ENCODE assay signal across 13 cellular contexts in genomic region chr2:71889991-71890684, GRCh38.
DNase-seq lines count a peak whose midpoint lies in the region; ATAC-seq, FAIRE-seq and TF ChIP-seq lines count a peak whose summit lies in the region.
"Had no signal": no experiment of that assay in that cellular context is flagged by ENCODE, and none has a peak within 500 bp of the region (broad histone marks: within the 10 kb centered on the region; RNA-seq: fewer than 3 reads in every experiment).

No MANE protein-coding gene starts in this region.

- H3K36me3 ChIP-seq in HepG2 (replicated peaks in 1 of 2; ENCODE audit: control insufficient read depth in 1 of 2, insufficient read depth in 2 of 2, low read length in 2 of 2) (no peaks in the 10 kb centered on the region), right lobe of liver (no peaks in the 10 kb centered on the region), brain microvascular endothelial cell (replicated peaks) (no peaks in the 10 kb centered on the region), aorta (ENCODE audit: control insufficient read depth in 1 of 2, insufficient read depth in 2 of 2, low read length in 1 of 2) (no peaks in the 10 kb centered on the region)
- H3K36me3 ChIP-seq: pancreas had no signal

- H3K4me1 ChIP-seq in HepG2 (ENCODE audit: insufficient read depth, low read length), result no peaks in the 10 kb centered on the region
- H3K4me1 ChIP-seq in right lobe of liver, result no peaks in the 10 kb centered on the region
- no peaks in the 10 kb centered on the region for H3K4me1 ChIP-seq in aorta (ENCODE audit: control insufficient read depth in 1 of 2, insufficient read depth in 2 of 2, low read length in 2 of 2)
- H3K4me1 ChIP-seq: pancreas had no signal

- intact Hi-C loops in HepG2 (cut with micrococcal nuclease; ENCODE audit: unreplicated experiment), result no loop called here
- intact Hi-C loops in right lobe of liver (cut with DNase I), result no loop called here
- intact Hi-C loops in left cardiac atrium (cut with DNase I), result no loop called here
- intact Hi-C loops in aorta (cut with DNase I), result loop anchor here in 1 of 2 donors (10.0 kb wide), 1 partner anchor 275 kb away; no protein-coding TSS in a partner anchor

- CTCF ChIA-PET in HepG2 (lab: Yijun Ruan, JAX; ENCODE audit: low intra/inter-chr PET ratio, low total read pairs), result no interaction called here

- BruUV-seq in HepG2 (replicated peaks; lab: Mats Ljungman, UMichigan), result no TSS peak

- TF ChIP-seq CTCF in HepG2 (CRISPR knock-in tag; IDR thresholded peaks at IDR 0.05) (no peak), right lobe of liver (IDR thresholded peaks at IDR 0.05) (no peak), brain microvascular endothelial cell (IDR thresholded peaks at IDR 0.05; ENCODE audit: low read depth, low read length, missing control alignments) (no peak)

- H3K79me2 ChIP-seq in HepG2 (ENCODE audit: insufficient read depth, low read length), result no peaks in the 10 kb centered on the region

- DNase-seq in HepG2 (ENCODE audit: low spot score) (no peak), right lobe of liver (no peak), brain microvascular endothelial cell (peak; percentile 88), left cardiac atrium (peak; percentile 44), aorta (no peak), RKO (ENCODE audit: low spot score) (no peak), erythroblast (lab: John Stamatoyannopoulos, UW) (no peak), GM12891 (ENCODE audit: insufficient read length, low spot score) (no peak)
- DNase-seq: activated naive CD8-positive, alpha-beta T cell treated with anti-CD3 and anti-CD28 coated beads, Interleukin-2, amount 50 U/mL, for 24 hours; NCI-H2081 treated with DMSO at 0.1 percent for 48 hours; pancreas; substantia nigra had no signal

- FAIRE-seq in HepG2 (lab: Jason Lieb, UNC) (no peak), GM12891 (lab: Jason Lieb, UNC) (no peak)
- FAIRE-seq: A204.1, pancreas had no signal

- no peak for TF ChIP-seq RAD21 in HepG2 (CRISPR knock-in tag; IDR thresholded peaks at IDR 0.05)

- H3K4me2 ChIP-seq in HepG2 (ENCODE audit: low read depth, low read length), result no peak overlapping the region

- H4K20me1 ChIP-seq in HepG2 (ENCODE audit: insufficient read depth, low read length), result no peaks in the 10 kb centered on the region

- H3K9ac ChIP-seq in HepG2 (ENCODE audit: insufficient read depth, low read depth, low read length), result no peak overlapping the region

- in situ Hi-C loops in HepG2 (cut with HindIII; ENCODE audit: extremely low pct_ligation_motif_present, low pct_unique_long_range_greater_than_20kb) (no loop called here), brain microvascular endothelial cell (cut with HindIII; ENCODE audit: low pct_ligation_motif_present, low sequenced_read_pairs) (no loop called here)

- 22% methylated on average over 5 of the region's 5 CpGs for WGBS in HepG2 (ENCODE audit: low lambda C conversion rate)
- 70% methylated on average over 5 of the region's 5 CpGs for WGBS in right lobe of liver (ENCODE audit: insufficient coverage, low coverage, low lambda C conversion rate, missing lambda C conversion rate)
- WGBS in aorta, 2 donors, result 82 to 87% methylated on average over 5 of the region's 5 CpGs

- H3K9me3 ChIP-seq in HepG2 (ENCODE audit: low read length) (no peaks in the 10 kb centered on the region), right lobe of liver (no peaks in the 10 kb centered on the region), aorta (ENCODE audit: control insufficient read depth, low read length) (no peaks in the 10 kb centered on the region)
- H3K9me3 ChIP-seq: pancreas had no signal

- TF ChIP-seq POLR2A in HepG2 (IDR thresholded peaks at IDR 0.05; ENCODE audit: insufficient read depth in 1 of 2, low read depth in 2 of 2, low read length in 2 of 2) (no peak), right lobe of liver (IDR thresholded peaks at IDR 0.05) (no peak), erythroblast (IDR thresholded peaks at IDR 0.05; ENCODE audit: low read length) (no peak), GM12891 (IDR thresholded peaks at IDR 0.05; ENCODE audit: low read depth, low read length) (no peak)

- TF ChIP-seq EP300 in HepG2 (IDR thresholded peaks at IDR 0.05; ENCODE audit: low read depth in 2 of 2, low read length in 2 of 2) (no peak), HepG2 (CRISPR knock-in tag; IDR thresholded peaks at IDR 0.05; ENCODE audit: borderline replicate concordance) (no peak)

- POLR2A ChIA-PET in HepG2 (lab: Yijun Ruan, JAX), result no interaction called here

- H3K4me3 ChIP-seq in HepG2 (replicated peaks in 1 of 3; ENCODE audit: insufficient read depth in 1 of 3, low read depth in 2 of 3, low read length in 3 of 3) (no peak overlapping the region), right lobe of liver (no peak overlapping the region), brain microvascular endothelial cell (ENCODE audit: low read depth, low read length) (no peak overlapping the region), aorta (ENCODE audit: low read length in 2 of 2) (no peak overlapping the region)
- H3K4me3 ChIP-seq: pancreas had no signal

- H2AFZ ChIP-seq in HepG2 (ENCODE audit: low read length), result no peak overlapping the region

- H3K27ac ChIP-seq in HepG2 (ENCODE audit: extremely low read length, insufficient read depth, low read length), result no peak overlapping the region
- no peak overlapping the region for H3K27ac ChIP-seq in right lobe of liver
- peak overlapping the region; percentile 10 for H3K27ac ChIP-seq in brain microvascular endothelial cell
- no peak overlapping the region for H3K27ac ChIP-seq in aorta (ENCODE audit: low read depth in 1 of 2, low read length in 2 of 2)
- H3K27ac ChIP-seq: pancreas had no signal

- ATAC-seq in HepG2, result no peak
- ATAC-seq in right lobe of liver, result no peak
- peak in 1 of 2 donors; percentile 87 for ATAC-seq in left cardiac atrium
- ATAC-seq in aorta (ENCODE audit: low FRiP score), result peak; percentile 70
- ATAC-seq: activated naive CD8-positive, alpha-beta T cell treated with anti-CD3 and anti-CD28 coated beads, Interleukin-2, amount 50 U/mL, for 24 hours had no signal

- H3K27me3 ChIP-seq in HepG2 (ENCODE audit: control insufficient read depth in 1 of 2, insufficient read depth in 2 of 2, low read length in 2 of 2), result peaks cover 7 to 34% of the 10 kb centered on the region in 2 experiments; a peak in 4 of 5 replicates
- H3K27me3 ChIP-seq in right lobe of liver, result no peaks in the 10 kb centered on the region
- no peaks in the 10 kb centered on the region for H3K27me3 ChIP-seq in brain microvascular endothelial cell (replicated peaks)
- H3K27me3 ChIP-seq in aorta (ENCODE audit: control insufficient read depth in 1 of 2, insufficient read depth in 2 of 2, low read length in 1 of 2), result no peaks in the 10 kb centered on the region
- H3K27me3 ChIP-seq: pancreas had no signal

TF ChIP-seq in HepG2, 621 proteins besides CTCF, POLR2A, EP300 and RAD21:
- TF ChIP-seq SRSF1 (optimal IDR thresholded peaks at IDR 0.05; ENCODE audit: low read depth, low read length) (no peak), ATF7 (IDR thresholded peaks at IDR 0.05) (peak; percentile 38; the same call in 1 of the 2 replicates), ATF7 (CRISPR knock-in tag; IDR thresholded peaks at IDR 0.05) (no peak), CEBPB (IDR thresholded peaks at IDR 0.05; ENCODE audit: borderline replicate concordance, low read depth, low read length) (peak; percentile 28; the same call in 1 of the 2 replicates), ZFX (CRISPR knock-in tag; IDR thresholded peaks at IDR 0.05; ENCODE audit: low read depth) (no peak), ZNF180 (CRISPR knock-in tag; IDR thresholded peaks at IDR 0.05; ENCODE audit: borderline replicate concordance, low read depth) (no peak)

TF ChIP-seq in GM12891, 5 proteins besides CTCF, POLR2A, EP300 and RAD21:
- TF ChIP-seq SPI1 (IDR thresholded peaks at IDR 0.05; ENCODE audit: low read depth, low read length) (no peak), TAF1 (IDR thresholded peaks at IDR 0.05; ENCODE audit: low read depth, low read length) (no peak), POU2F2 (IDR thresholded peaks at IDR 0.05; ENCODE audit: low read depth, low read length) (no peak), POLR2AphosphoS5 (IDR thresholded peaks at IDR 0.05; ENCODE audit: low read depth, low read length) (no peak), PAX5 (IDR thresholded peaks at IDR 0.05; ENCODE audit: insufficient read depth, low read length, severe bottlenecking) (no peak)

Comparison
In these comparisons a context has a peak if more than half of its experiments do, and no peak if none do; other contexts are left out.
1. DNase-seq: peak in brain microvascular endothelial cell (single experiment) and left cardiac atrium (single experiment); none in HepG2 (single experiment), right lobe of liver (0 of 3), aorta (0 of 2), RKO (single experiment), erythroblast (0 of 2) and GM12891 (single experiment).